ENCODE assay signal across 11 cellular contexts in the genomic region with DNA sequence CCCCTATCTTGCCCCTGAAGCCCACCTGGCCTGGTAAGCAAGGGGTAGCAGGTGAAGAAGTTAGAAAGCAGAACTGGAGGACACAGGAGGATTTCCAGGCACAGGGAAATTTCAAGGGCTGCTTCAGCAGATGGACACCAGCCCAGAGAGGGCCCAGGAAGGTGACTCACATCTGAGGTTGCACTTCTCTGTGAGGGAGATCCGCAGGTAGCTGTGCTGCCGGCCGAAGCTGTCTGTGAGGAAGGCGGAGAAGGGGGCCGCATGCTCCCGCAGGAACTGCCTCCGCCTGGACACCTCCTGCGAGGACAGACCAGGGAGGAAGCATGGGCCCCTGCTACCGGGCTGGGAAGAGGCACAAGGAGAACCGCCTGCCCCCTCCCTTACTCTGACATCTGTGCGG. TPM values are rescaled to one million over a fixed set of nuclear protein-coding genes. Genes with fewer than 3 reads are reported as not detected.
DNase-seq lines count a peak whose midpoint lies in the region; ATAC-seq and TF ChIP-seq lines count a peak whose summit lies in the region.
"Had no signal": no experiment of that assay in that cellular context is flagged by ENCODE, and none has a peak within 500 bp of the region (broad histone marks: within the 10 kb centered on the region; RNA-seq: fewer than 3 reads in every experiment).

No MANE protein-coding gene starts in this region.

- ATAC-seq in stimulated activated naive CD8-positive, alpha-beta T cell treated with anti-CD3 and anti-CD28 coated beads, Interleukin-15, amount 100 ng/mL, for 72 hours = peak; percentile 29
- no peak for ATAC-seq in stimulated activated naive CD8-positive, alpha-beta T cell treated with anti-CD3 and anti-CD28 coated beads, Interleukin-15, Interleukin-2, amounts not matched to agents 100 U/mL and 50 U/mL, for 24 hours
- ATAC-seq in GM18511 (IDR thresholded peaks at IDR 0.05; ENCODE audit: unreplicated experiment) = no peak
- ATAC-seq: naive thymus-derived CD4-positive, alpha-beta T cell had no signal

- no peak for TF ChIP-seq CTCF in brain microvascular endothelial cell (IDR thresholded peaks at IDR 0.05; ENCODE audit: low read depth, low read length, missing control alignments)

- POLR2A ChIA-PET in activated CD4-positive, alpha-beta memory T cell treated with anti-CD3 and anti-CD28 coated beads, Interleukin-2, amount 10 ng/mL, durations not matched to agents 7 days and 5 days (lab: Charles Lee) = no interaction called here

- peaks cover 5 to 7% of the 10 kb centered on the region in 2 donors for H3K9me3 Mint-ChIP-seq in stimulated activated naive CD8-positive, alpha-beta T cell treated with anti-CD3 and anti-CD28 coated beads, Interleukin-15, amount 100 ng/mL, for 72 hours
- peaks cover 12% of the 10 kb centered on the region for H3K9me3 Mint-ChIP-seq in activated CD4-positive, alpha-beta memory T cell treated with anti-CD3 and anti-CD28 coated beads, Interleukin-2, amount 10 ng/mL, durations not matched to agents 7 days and 5 days

- H3K27me3 Mint-ChIP-seq in stimulated activated naive CD8-positive, alpha-beta T cell treated with anti-CD3 and anti-CD28 coated beads, Interleukin-15, amount 100 ng/mL, for 72 hours = no peaks in the 10 kb centered on the region
- H3K27me3 Mint-ChIP-seq in activated CD4-positive, alpha-beta memory T cell treated with anti-CD3 and anti-CD28 coated beads, Interleukin-2, amount 10 ng/mL, durations not matched to agents 7 days and 5 days = no peaks in the 10 kb centered on the region

- peaks cover 5% of the 10 kb centered on the region for H3K36me3 ChIP-seq in brain microvascular endothelial cell (replicated peaks)

- CTCF ChIA-PET in activated CD4-positive, alpha-beta memory T cell treated with anti-CD3 and anti-CD28 coated beads, Interleukin-2, amount 10 ng/mL, durations not matched to agents 7 days and 5 days (lab: Charles Lee) = no interaction called here

- H3K4me3 Mint-ChIP-seq in stimulated activated naive CD8-positive, alpha-beta T cell treated with anti-CD3 and anti-CD28 coated beads, Interleukin-15, amount 100 ng/mL, for 72 hours = no peak overlapping the region
- no peak overlapping the region for H3K4me3 Mint-ChIP-seq in activated CD4-positive, alpha-beta memory T cell treated with anti-CD3 and anti-CD28 coated beads, Interleukin-2, amount 10 ng/mL, durations not matched to agents 7 days and 5 days

- peaks cover 3% of the 10 kb centered on the region for H3K36me3 Mint-ChIP-seq in activated CD4-positive, alpha-beta memory T cell treated with anti-CD3 and anti-CD28 coated beads, Interleukin-2, amount 10 ng/mL, durations not matched to agents 7 days and 5 days (ENCODE audit: low read depth)

- no peak overlapping the region for H3K27ac ChIP-seq in brain microvascular endothelial cell

- in situ Hi-C loops in brain microvascular endothelial cell (cut with HindIII; ENCODE audit: low pct_ligation_motif_present, low sequenced_read_pairs) = no loop called here

- DNase-seq in stimulated activated naive CD8-positive, alpha-beta T cell treated with anti-CD3 and anti-CD28 coated beads, Interleukin-15, amount 100 ng/mL, for 72 hours = no peak
- DNase-seq in stimulated activated naive CD8-positive, alpha-beta T cell treated with anti-CD3 and anti-CD28 coated beads, Interleukin-15, Interleukin-2, amounts not matched to agents 100 U/mL and 50 U/mL, for 24 hours = no peak
- peak; percentile 56 for DNase-seq in brain microvascular endothelial cell
- DNase-seq in kidney tubule cell (ENCODE audit: low spot score) = peak; percentile 67
- DNase-seq in activated CD4-positive, alpha-beta memory T cell treated with anti-CD3 and anti-CD28 coated beads, Interleukin-2, amount 10 ng/mL, durations not matched to agents 7 days and 5 days = no peak
- DNase-seq in D341Med (ENCODE audit: low spot score) = no peak
- DNase-seq in activated naive CD4-positive, alpha-beta T cell (lab: John Stamatoyannopoulos, UW) = no peak
- DNase-seq: naive thymus-derived CD4-positive, alpha-beta T cell; NCI-H1092 treated with DMSO at 0.1 percent for 48 hours; transverse colon had no signal

- H3K4me3 ChIP-seq in brain microvascular endothelial cell (ENCODE audit: low read depth, low read length) = no peak overlapping the region
- H3K4me3 ChIP-seq: transverse colon had no signal

- H3K27me3 ChIP-seq in brain microvascular endothelial cell (replicated peaks) = no peaks in the 10 kb centered on the region
- H3K27me3 ChIP-seq: transverse colon had no signal

- no peak overlapping the region for H3K27ac Mint-ChIP-seq in stimulated activated naive CD8-positive, alpha-beta T cell treated with anti-CD3 and anti-CD28 coated beads, Interleukin-15, amount 100 ng/mL, for 72 hours
- no peak overlapping the region for H3K27ac Mint-ChIP-seq in activated CD4-positive, alpha-beta memory T cell treated with anti-CD3 and anti-CD28 coated beads, Interleukin-2, amount 10 ng/mL, durations not matched to agents 7 days and 5 days

- H3K4me1 Mint-ChIP-seq in stimulated activated naive CD8-positive, alpha-beta T cell treated with anti-CD3 and anti-CD28 coated beads, Interleukin-15, amount 100 ng/mL, for 72 hours = peaks cover 28% of the 10 kb centered on the region
- H3K4me1 Mint-ChIP-seq in activated CD4-positive, alpha-beta memory T cell treated with anti-CD3 and anti-CD28 coated beads, Interleukin-2, amount 10 ng/mL, durations not matched to agents 7 days and 5 days = no peaks in the 10 kb centered on the region

RNA-seq across cellular contexts. Expression of gene MOCS1, which starts 7.1 kb away (rescaled TPM):
- not detected for total RNA-seq in activated CD4-positive, alpha-beta memory T cell treated with anti-CD3 and anti-CD28 coated beads, Interleukin-2, amount 10 ng/mL, durations not matched to agents 7 days and 5 days

Comparison
In these comparisons a context has a peak if more than half of its experiments do, and no peak if none do; other contexts are left out.
1. DNase-seq: peak in brain microvascular endothelial cell (single experiment) and kidney tubule cell (single experiment); none in stimulated activated naive CD8-positive, alpha-beta T cell treated with anti-CD3 and anti-CD28 coated beads, Interleukin-15, amount 100 ng/mL, for 72 hours (0 of 2), stimulated activated naive CD8-positive, alpha-beta T cell treated with anti-CD3 and anti-CD28 coated beads, Interleukin-15, Interleukin-2, amounts not matched to agents 100 U/mL and 50 U/mL, for 24 hours (single experiment), activated CD4-positive, alpha-beta memory T cell treated with anti-CD3 and anti-CD28 coated beads, Interleukin-2, amount 10 ng/mL, durations not matched to agents 7 days and 5 days (single experiment), D341Med (single experiment) and activated naive CD4-positive, alpha-beta T cell (0 of 4).